1 cellular context compared by ENCODE assay signal in the genomic region with DNA sequence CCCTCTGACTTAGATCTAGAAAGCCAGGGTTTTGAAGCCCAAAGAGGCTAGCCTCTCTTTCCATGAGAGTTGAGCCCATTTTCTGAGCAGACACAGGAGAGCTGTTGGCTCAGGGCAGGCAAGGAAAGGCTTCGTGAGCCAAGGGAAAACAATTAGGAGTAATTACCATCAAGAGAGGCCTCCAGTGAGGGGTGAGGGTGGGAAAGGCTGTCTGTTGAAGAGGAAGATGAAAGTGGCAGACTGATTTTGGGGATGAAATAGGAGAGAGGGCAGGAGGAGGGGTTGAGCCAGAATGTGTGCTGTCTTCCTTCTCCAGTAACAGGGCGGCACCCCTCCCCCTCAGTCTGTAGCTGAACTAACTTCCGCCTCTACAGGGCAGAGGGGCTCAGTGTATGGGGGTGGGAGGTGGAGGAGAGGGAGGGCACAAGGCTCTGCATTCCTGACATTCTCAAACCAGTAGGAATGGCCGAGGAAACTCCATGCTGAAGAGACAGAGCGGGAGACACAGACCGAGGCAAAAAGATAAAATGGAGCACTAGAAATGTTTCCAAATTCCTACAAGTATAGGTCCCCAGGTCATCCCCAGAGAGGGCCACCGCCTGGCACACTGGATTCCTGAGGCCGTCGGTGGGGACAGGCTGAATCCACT.
A peak's percentile ranks its signal among the peaks of the same experiment; 100 is the strongest.
TF ChIP-seq lines count a peak whose summit lies in the region.

No MANE protein-coding gene starts in this region.

TF ChIP-seq in H1, 55 proteins besides CTCF, POLR2A, EP300 and RAD21:
- TF ChIP-seq, protein P1, sequence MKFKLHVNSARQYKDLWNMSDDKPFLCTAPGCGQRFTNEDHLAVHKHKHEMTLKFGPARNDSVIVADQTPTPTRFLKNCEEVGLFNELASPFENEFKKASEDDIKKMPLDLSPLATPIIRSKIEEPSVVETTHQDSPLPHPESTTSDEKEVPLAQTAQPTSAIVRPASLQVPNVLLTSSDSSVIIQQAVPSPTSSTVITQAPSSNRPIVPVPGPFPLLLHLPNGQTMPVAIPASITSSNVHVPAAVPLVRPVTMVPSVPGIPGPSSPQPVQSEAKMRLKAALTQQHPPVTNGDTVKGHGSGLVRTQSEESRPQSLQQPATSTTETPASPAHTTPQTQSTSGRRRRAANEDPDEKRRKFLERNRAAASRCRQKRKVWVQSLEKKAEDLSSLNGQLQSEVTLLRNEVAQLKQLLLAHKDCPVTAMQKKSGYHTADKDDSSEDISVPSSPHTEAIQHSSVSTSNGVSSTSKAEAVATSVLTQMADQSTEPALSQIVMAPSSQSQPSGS (IDR thresholded peaks at IDR 0.05; ENCODE audit: low read length), result peak; percentile 80; the same call in 1 of the 2 replicates
- TF ChIP-seq BRCA1 (IDR thresholded peaks at IDR 0.05; ENCODE audit: low read depth, low read length) (no peak), HDAC2 (IDR thresholded peaks at IDR 0.05; ENCODE audit: borderline replicate concordance in 1 of 2, low read depth in 2 of 2, low read length in 2 of 2) (0 out of 4 replicates have a peak, but pooled peaks of 1 of the 2 experiments have one; percentile 28), TCF12 (IDR thresholded peaks at IDR 0.05; ENCODE audit: low read depth, low read length) (0 out of 2 replicates have a peak, but pooled peaks have one; percentile 76), GTF2F1 (IDR thresholded peaks at IDR 0.05; ENCODE audit: borderline replicate concordance, low read depth, low read length) (no peak), CBX8 (IDR thresholded peaks at IDR 0.05; ENCODE audit: borderline replicate concordance, low read depth, low read length) (no peak), CHD2 (IDR thresholded peaks at IDR 0.05; ENCODE audit: low read length) (peak; percentile 59; the same call in 1 of the 2 replicates), SP4 (IDR thresholded peaks at IDR 0.05; ENCODE audit: low read length) (no peak), POLR2AphosphoS5 (IDR thresholded peaks at IDR 0.05; ENCODE audit: low read depth, low read length) (peak; percentile 81), EGR1 (IDR thresholded peaks at IDR 0.05; ENCODE audit: borderline replicate concordance, low read depth, low read length) (peak; percentile 78; the same call in 1 of the 2 replicates), GABPA (IDR thresholded peaks at IDR 0.05; ENCODE audit: borderline replicate concordance, insufficient read depth, low read length) (peak; percentile 35; the same call in 1 of the 2 replicates), SP1 (IDR thresholded peaks at IDR 0.05; ENCODE audit: low read depth, low read length) (peak; percentile 95), TEAD4 (IDR thresholded peaks at IDR 0.05; ENCODE audit: low read depth, low read length) (peak; percentile 99), RXRA (IDR thresholded peaks at IDR 0.05; ENCODE audit: insufficient read depth, low read depth, low read length) (no peak), SIX5 (IDR thresholded peaks at IDR 0.05; ENCODE audit: low read depth, low read length) (no peak), TAF1 (IDR thresholded peaks at IDR 0.05; ENCODE audit: low read depth, low read length) (peak; percentile 77), ASH2L (IDR thresholded peaks at IDR 0.05; ENCODE audit: low read length) (peak; percentile 99), E2F6 (IDR thresholded peaks at IDR 0.05) (peak; percentile 54; the same call in 1 of the 2 replicates), MAX (IDR thresholded peaks at IDR 0.05) (peak; percentile 45; the same call in 1 of the 2 replicates), CHD1 (IDR thresholded peaks at IDR 0.05; ENCODE audit: low read depth, low read length) (no peak), RBBP5 (IDR thresholded peaks at IDR 0.05; ENCODE audit: borderline replicate concordance, low read depth, low read length) (peak; percentile 93; the same call in 1 of the 2 replicates), CEBPB (IDR thresholded peaks at IDR 0.05; ENCODE audit: low read depth, low read length) (0 out of 2 replicates have a peak, but pooled peaks have one; percentile 1), SIN3A (conservative IDR thresholded peaks at IDR 0.05 in 1 of 2, IDR thresholded peaks at IDR 0.05 in 1 of 2; ENCODE audit: low read depth in 1 of 2, low read length in 2 of 2) (0 out of 4 replicates have a peak, but pooled peaks of 1 of the 2 experiments have one; percentile 81), POU5F1 (IDR thresholded peaks at IDR 0.05; ENCODE audit: low read depth, low read length) (0 out of 2 replicates have a peak, but pooled peaks have one; percentile 7), SUZ12 (IDR thresholded peaks at IDR 0.05; ENCODE audit: low read length) (no peak; the same call in 1 of the 2 replicates), YY1 (IDR thresholded peaks at IDR 0.05; ENCODE audit: low read depth, low read length) (peak; percentile 91), SIRT6 (IDR thresholded peaks at IDR 0.05; ENCODE audit: low read length) (no peak)
- TF ChIP-seq, protein P2, sequence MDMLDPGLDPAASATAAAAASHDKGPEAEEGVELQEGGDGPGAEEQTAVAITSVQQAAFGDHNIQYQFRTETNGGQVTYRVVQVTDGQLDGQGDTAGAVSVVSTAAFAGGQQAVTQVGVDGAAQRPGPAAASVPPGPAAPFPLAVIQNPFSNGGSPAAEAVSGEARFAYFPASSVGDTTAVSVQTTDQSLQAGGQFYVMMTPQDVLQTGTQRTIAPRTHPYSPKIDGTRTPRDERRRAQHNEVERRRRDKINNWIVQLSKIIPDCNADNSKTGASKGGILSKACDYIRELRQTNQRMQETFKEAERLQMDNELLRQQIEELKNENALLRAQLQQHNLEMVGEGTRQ (IDR thresholded peaks at IDR 0.05; ENCODE audit: low read length), result no peak
